ENCODE assay signal across 1 cellular context in the genomic region with DNA sequence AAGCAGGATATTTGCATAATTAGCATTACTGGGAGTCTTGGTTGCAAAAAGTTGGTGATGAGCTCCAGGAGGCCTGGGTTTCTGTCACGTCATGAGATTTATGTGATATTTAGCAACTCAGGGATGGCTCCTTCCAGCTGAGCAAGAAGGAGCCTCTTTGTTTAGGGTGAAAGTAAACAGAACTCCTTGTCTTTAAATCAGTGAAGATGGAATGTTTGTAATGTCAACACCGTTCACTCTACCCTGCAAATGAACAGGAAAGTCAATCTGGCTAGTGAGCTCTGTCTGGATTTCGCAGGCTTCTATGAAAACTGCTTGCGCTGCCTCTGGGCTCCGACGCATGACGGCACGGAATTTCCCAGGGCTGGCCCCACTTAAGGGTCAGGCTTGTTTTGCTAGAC.
TF ChIP-seq lines count a peak whose summit lies in the region.

No MANE protein-coding gene starts in this region.

TF ChIP-seq in K562, 482 proteins besides CTCF, POLR2A, EP300 and RAD21 (continued from another document):
- TF ChIP-seq, protein P1, sequence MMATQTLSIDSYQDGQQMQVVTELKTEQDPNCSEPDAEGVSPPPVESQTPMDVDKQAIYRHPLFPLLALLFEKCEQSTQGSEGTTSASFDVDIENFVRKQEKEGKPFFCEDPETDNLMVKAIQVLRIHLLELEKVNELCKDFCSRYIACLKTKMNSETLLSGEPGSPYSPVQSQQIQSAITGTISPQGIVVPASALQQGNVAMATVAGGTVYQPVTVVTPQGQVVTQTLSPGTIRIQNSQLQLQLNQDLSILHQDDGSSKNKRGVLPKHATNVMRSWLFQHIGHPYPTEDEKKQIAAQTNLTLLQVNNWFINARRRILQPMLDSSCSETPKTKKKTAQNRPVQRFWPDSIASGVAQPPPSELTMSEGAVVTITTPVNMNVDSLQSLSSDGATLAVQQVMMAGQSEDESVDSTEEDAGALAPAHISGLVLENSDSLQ (IDR thresholded peaks at IDR 0.05): peak; percentile 32; the same call in 1 of the 2 replicates
- TF ChIP-seq, protein P2, sequence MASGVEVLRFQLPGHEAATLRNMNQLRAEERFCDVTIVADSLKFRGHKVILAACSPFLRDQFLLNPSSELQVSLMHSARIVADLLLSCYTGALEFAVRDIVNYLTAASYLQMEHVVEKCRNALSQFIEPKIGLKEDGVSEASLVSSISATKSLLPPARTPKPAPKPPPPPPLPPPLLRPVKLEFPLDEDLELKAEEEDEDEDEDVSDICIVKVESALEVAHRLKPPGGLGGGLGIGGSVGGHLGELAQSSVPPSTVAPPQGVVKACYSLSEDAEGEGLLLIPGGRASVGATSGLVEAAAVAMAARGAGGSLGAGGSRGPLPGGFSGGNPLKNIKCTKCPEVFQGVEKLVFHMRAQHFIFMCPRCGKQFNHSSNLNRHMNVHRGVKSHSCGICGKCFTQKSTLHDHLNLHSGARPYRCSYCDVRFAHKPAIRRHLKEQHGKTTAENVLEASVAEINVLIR (CRISPR knock-in tag; IDR thresholded peaks at IDR 0.05): no peak
- TF ChIP-seq, protein P3, sequence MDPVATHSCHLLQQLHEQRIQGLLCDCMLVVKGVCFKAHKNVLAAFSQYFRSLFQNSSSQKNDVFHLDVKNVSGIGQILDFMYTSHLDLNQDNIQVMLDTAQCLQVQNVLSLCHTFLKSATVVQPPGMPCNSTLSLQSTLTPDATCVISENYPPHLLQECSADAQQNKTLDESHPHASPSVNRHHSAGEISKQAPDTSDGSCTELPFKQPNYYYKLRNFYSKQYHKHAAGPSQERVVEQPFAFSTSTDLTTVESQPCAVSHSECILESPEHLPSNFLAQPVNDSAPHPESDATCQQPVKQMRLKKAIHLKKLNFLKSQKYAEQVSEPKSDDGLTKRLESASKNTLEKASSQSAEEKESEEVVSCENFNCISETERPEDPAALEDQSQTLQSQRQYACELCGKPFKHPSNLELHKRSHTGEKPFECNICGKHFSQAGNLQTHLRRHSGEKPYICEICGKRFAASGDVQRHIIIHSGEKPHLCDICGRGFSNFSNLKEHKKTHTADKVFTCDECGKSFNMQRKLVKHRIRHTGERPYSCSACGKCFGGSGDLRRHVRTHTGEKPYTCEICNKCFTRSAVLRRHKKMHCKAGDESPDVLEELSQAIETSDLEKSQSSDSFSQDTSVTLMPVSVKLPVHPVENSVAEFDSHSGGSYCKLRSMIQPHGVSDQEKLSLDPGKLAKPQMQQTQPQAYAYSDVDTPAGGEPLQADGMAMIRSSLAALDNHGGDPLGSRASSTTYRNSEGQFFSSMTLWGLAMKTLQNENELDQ (CRISPR knock-in tag; IDR thresholded peaks at IDR 0.05; ENCODE audit: borderline replicate concordance): no peak
- TF ChIP-seq MED1 (CRISPR knock-in tag; IDR thresholded peaks at IDR 0.05; ENCODE audit: borderline replicate concordance) (no peak), ZNF316 (IDR thresholded peaks at IDR 0.05) (peak; percentile 34; the same call in 1 of the 2 replicates), HNRNPLL (IDR thresholded peaks at IDR 0.05; ENCODE audit: low read depth, low read length, poor library complexity, severe bottlenecking) (no peak), PYGO2 (tag; IDR thresholded peaks at IDR 0.05) (no peak), KDM4B (IDR thresholded peaks at IDR 0.05; ENCODE audit: borderline replicate concordance in 2 of 2, low read depth in 1 of 2) (no peak), CEBPB (tag; IDR thresholded peaks at IDR 0.05) (peak; percentile 42; the same call in 1 of the 2 replicates), HLTF (IDR thresholded peaks at IDR 0.05) (no peak), MYNN (IDR thresholded peaks at IDR 0.05) (no peak), MYNN (CRISPR knock-in tag; IDR thresholded peaks at IDR 0.05) (no peak), MEIS2 (IDR thresholded peaks at IDR 0.05; ENCODE audit: partially characterized antibody) (peak; percentile 39)
- TF ChIP-seq, protein P4, sequence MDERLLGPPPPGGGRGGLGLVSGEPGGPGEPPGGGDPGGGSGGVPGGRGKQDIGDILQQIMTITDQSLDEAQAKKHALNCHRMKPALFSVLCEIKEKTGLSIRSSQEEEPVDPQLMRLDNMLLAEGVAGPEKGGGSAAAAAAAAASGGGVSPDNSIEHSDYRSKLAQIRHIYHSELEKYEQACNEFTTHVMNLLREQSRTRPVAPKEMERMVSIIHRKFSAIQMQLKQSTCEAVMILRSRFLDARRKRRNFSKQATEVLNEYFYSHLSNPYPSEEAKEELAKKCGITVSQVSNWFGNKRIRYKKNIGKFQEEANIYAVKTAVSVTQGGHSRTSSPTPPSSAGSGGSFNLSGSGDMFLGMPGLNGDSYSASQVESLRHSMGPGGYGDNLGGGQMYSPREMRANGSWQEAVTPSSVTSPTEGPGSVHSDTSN (CRISPR knock-in tag; IDR thresholded peaks at IDR 0.05; ENCODE audit: low read depth): no peak
- TF ChIP-seq, protein P4 (tag; conservative IDR thresholded peaks at IDR 0.05; ENCODE audit: low read depth): peak; percentile 77
